In genomic region chr19:12932392-12933286, GRCh38 we compare ENCODE assay signal across 8 cellular contexts. TPM values are rescaled to one million over a fixed set of nuclear protein-coding genes. Genes with fewer than 3 reads are reported as not detected.
DNase-seq lines count a peak whose midpoint lies in the region; ATAC-seq and TF ChIP-seq lines count a peak whose summit lies in the region.

No MANE protein-coding gene starts in this region.

- H4K20me1 ChIP-seq in DOHH2 (ENCODE audit: control insufficient read depth, insufficient read depth, low read depth, low read length) (no peaks in the 10 kb centered on the region), OCI-LY7 (ENCODE audit: insufficient read depth, low read length) (peaks cover 8% of the 10 kb centered on the region; the same call in 1 of the 2 replicates)

- H2AFZ ChIP-seq in OCI-LY7 (ENCODE audit: low read length), result no peak overlapping the region; the same call in 1 of the 2 replicates

- TF ChIP-seq CTCF in DOHH2 (IDR thresholded peaks at IDR 0.05; ENCODE audit: low read depth, low read length, poor library complexity, severe bottlenecking) (no peak), OCI-LY7 (conservative IDR thresholded peaks at IDR 0.05; ENCODE audit: low read length) (no peak), epithelial cell of esophagus (IDR thresholded peaks at IDR 0.05; ENCODE audit: insufficient read depth, low read depth, low read length, missing control alignments) (no peak), ovary (IDR thresholded peaks at IDR 0.05) (no peak)

- no peak for ATAC-seq in GM19328 (IDR thresholded peaks at IDR 0.05; ENCODE audit: unreplicated experiment)
- ATAC-seq in GM18861 (IDR thresholded peaks at IDR 0.05; ENCODE audit: unreplicated experiment), result no peak

- peaks cover 49% of the 10 kb centered on the region for H3K36me3 ChIP-seq in DOHH2 (ENCODE audit: control insufficient read depth, low read length)
- peaks cover 39% of the 10 kb centered on the region for H3K36me3 ChIP-seq in OCI-LY7 (ENCODE audit: insufficient read depth, low read length)
- no peaks in the 10 kb centered on the region for H3K36me3 ChIP-seq in ovary

- H3K27me3 ChIP-seq in DOHH2 (ENCODE audit: control insufficient read depth, low read length), result no peaks in the 10 kb centered on the region
- H3K27me3 ChIP-seq in ovary, result no peaks in the 10 kb centered on the region

- no TSS peak for BruUV-seq in OCI-LY7 (replicated peaks; lab: Mats Ljungman, UMichigan)

- CTCF ChIA-PET in OCI-LY7 (lab: Charles Lee; ENCODE audit: unreplicated experiment), result interaction anchor here (0.6 to 1.7 kb wide), 2 partner anchors 33 to 330 kb away, joined by 7 to 15 read pairs; no protein-coding TSS in a partner anchor

- intact Hi-C loops in OCI-LY7 (cut with micrococcal nuclease; ENCODE audit: unreplicated experiment) (loop anchor here (2.0 kb wide), 1 partner anchor 42 kb away; the partner anchor contains the start of gene GCDH), ovary (cut with DNase I) (no loop called here)

- H3F3A ChIP-seq in DOHH2 (ENCODE audit: control insufficient read depth, insufficient read depth), result peaks cover 11% of the 10 kb centered on the region

- no peak for TF ChIP-seq POLR2A in ovary (IDR thresholded peaks at IDR 0.05)

- H3K4me3 ChIP-seq in DOHH2 (ENCODE audit: low read length), result peak overlapping the region; percentile 96
- peak overlapping the region; percentile 91 for H3K4me3 ChIP-seq in OCI-LY7 (ENCODE audit: low read depth, low read length, poor library complexity, severe bottlenecking)
- H3K4me3 ChIP-seq in epithelial cell of esophagus (ENCODE audit: low read length), result peak overlapping the region; percentile 99
- peak overlapping the region; percentile 93 for H3K4me3 ChIP-seq in ovary

- H3K9me3 ChIP-seq in DOHH2 (ENCODE audit: control insufficient read depth, insufficient read depth, low read length) (no peaks in the 10 kb centered on the region), OCI-LY7 (ENCODE audit: low read length) (no peaks in the 10 kb centered on the region), ovary (no peaks in the 10 kb centered on the region)

- peak overlapping the region; percentile 43 for H3K27ac ChIP-seq in DOHH2 (ENCODE audit: low read depth, low read length)
- peak overlapping the region; percentile 42 for H3K27ac ChIP-seq in OCI-LY7 (ENCODE audit: low read depth, low read length, poor library complexity, severe bottlenecking)
- H3K27ac ChIP-seq in ovary, result peak overlapping the region in 1 of 2 donors; percentile 52

- H3K4me2 ChIP-seq in DOHH2 (ENCODE audit: low read length) (peak overlapping the region; percentile 87), OCI-LY7 (ENCODE audit: low read length) (peak overlapping the region; percentile 89)

- no peak for TF ChIP-seq EP300 in ovary (IDR thresholded peaks at IDR 0.05)

- POLR2A ChIA-PET in OCI-LY7 (lab: Charles Lee), result interaction anchor here (0.7 to 1.2 kb wide), 4 partner anchors 34 to 220 kb away, joined by 3 to 4 read pairs (median 4); partner anchors contain the start of gene GCDH

- H3K4me1 ChIP-seq in DOHH2 (ENCODE audit: control insufficient read depth, low read length), result peaks cover 37% of the 10 kb centered on the region
- peaks cover 41% of the 10 kb centered on the region for H3K4me1 ChIP-seq in OCI-LY7 (ENCODE audit: insufficient read depth, low read length, poor library complexity, severe bottlenecking)
- peaks cover 8% of the 10 kb centered on the region for H3K4me1 ChIP-seq in ovary (ENCODE audit: insufficient read depth)

- no peaks in the 10 kb centered on the region for H3K9me2 ChIP-seq in DOHH2 (replicated peaks; ENCODE audit: control insufficient read depth, low read length)
- no peaks in the 10 kb centered on the region for H3K9me2 ChIP-seq in OCI-LY7 (ENCODE audit: insufficient read depth, low read length)

- 23 to 27% (median 27%) methylated on average over 16 of the region's 16 CpGs for WGBS in ovary, 3 donors

- H3K79me2 ChIP-seq in DOHH2 (ENCODE audit: control insufficient read depth, low read length), result peaks cover 49% of the 10 kb centered on the region
- peaks cover 26% of the 10 kb centered on the region for H3K79me2 ChIP-seq in OCI-LY7 (ENCODE audit: insufficient read depth, low read depth, low read length)

- DNase-seq in OCI-LY7 (ENCODE audit: low spot score), result no peak
- no peak for DNase-seq in epithelial cell of esophagus (ENCODE audit: low read depth)
- DNase-seq in ovary, result peak in 1 of 5 donors; percentile 42
- no peak for DNase-seq in NCI-H226
- DNase-seq in epidermal melanocyte (ENCODE audit: insufficient read length, low spot score), result no peak

RNA-seq across cellular contexts. Expression of gene FARSA, which starts 0.9 kb away (rescaled TPM):
- total RNA-seq in OCI-LY7 (2014; rRNA removed; shearing (Covaris generic)), result 96.1 and 135 TPM in 2 replicates
- total RNA-seq in OCI-LY7 (2022) (90.7 and 117 TPM in 2 replicates), ovary (10 to 100 TPM; 21.9 to 50.2 (median 43.9) TPM)
- 10 to 100 TPM in 1 of 2 donors, 1 to 10 TPM in 1; 8.0 to 25.1 TPM for polyA plus RNA-seq in ovary

RNA-seq across cellular contexts. Expression of gene CALR, which starts 5.8 kb away (rescaled TPM):
- total RNA-seq in OCI-LY7 (2014; rRNA removed; shearing (Covaris generic)), result 1,039 and 1,069 TPM in 2 replicates
- total RNA-seq in OCI-LY7 (2022), result 398 and 581 TPM in 2 replicates
- total RNA-seq in ovary, result 100 to 1,000 TPM; 211 to 803 (median 450) TPM
- 1,000 to 10,000 TPM in 1 of 2 donors, 100 to 1,000 TPM in 1; 279 to 1,094 TPM for polyA plus RNA-seq in ovary

RNA-seq across cellular contexts. Expression of gene RAD23A, which starts 13.0 kb away (rescaled TPM):
- 237 and 243 TPM in 2 replicates for total RNA-seq in OCI-LY7 (2014; rRNA removed; shearing (Covaris generic))
- total RNA-seq in OCI-LY7 (2022), result 171 and 183 TPM in 2 replicates
- total RNA-seq in ovary, result 10 to 100 TPM; 61.2 to 94.0 (median 93.7) TPM
- polyA plus RNA-seq in ovary, result 10 to 100 TPM; 75.8 to 77.2 TPM

RNA-seq across cellular contexts. Expression of gene SYCE2, which starts 13.5 kb away (rescaled TPM):
- total RNA-seq in OCI-LY7 (2014; rRNA removed; shearing (Covaris generic)), result 6.8 and 8.7 TPM in 2 replicates
- total RNA-seq in OCI-LY7 (2022), result 13.8 and 14.5 TPM in 2 replicates
- total RNA-seq in ovary, result 1 to 10 TPM in 1 of 7 donors, under 1 TPM in 4, not detected in 2; 0.23 to 1.6 (median 0.56) TPM
- under 1 TPM; 0.17 to 0.20 TPM for polyA plus RNA-seq in ovary

RNA-seq across cellular contexts. Expression of gene GADD45GIP1, which starts 24.4 kb away (rescaled TPM):
- total RNA-seq in OCI-LY7 (2014; rRNA removed; shearing (Covaris generic)), result 29.5 and 43.0 TPM in 2 replicates
- total RNA-seq in OCI-LY7 (2022) (24.7 and 32.4 TPM in 2 replicates), ovary (10 to 100 TPM; 15.7 to 57.7 (median 19.1) TPM)
- 10 to 100 TPM in 1 of 2 donors, 1 to 10 TPM in 1; 1.8 to 25.6 TPM for polyA plus RNA-seq in ovary
